Comparison of ENCODE assay signal across 24 cellular contexts in genomic region chr10:103510046-103510685, GRCh38. TPM values are rescaled to one million over a fixed set of nuclear protein-coding genes. Genes with fewer than 3 reads are reported as not detected.
DNase-seq lines count a peak whose midpoint lies in the region; ATAC-seq and TF ChIP-seq lines count a peak whose summit lies in the region.
"Had no signal": no experiment of that assay in that cellular context is flagged by ENCODE, and none has a peak within 500 bp of the region (broad histone marks: within the 10 kb centered on the region; RNA-seq: fewer than 3 reads in every experiment).

No MANE protein-coding gene starts in this region.

- H3K4me1 ChIP-seq in heart left ventricle (peaks cover 0 to 6% (median 0%) of the 10 kb centered on the region in 12 donors), left lung (peaks cover 0 to 2% of the 10 kb centered on the region in 2 donors), sigmoid colon (peaks cover 0 to 33% (median 26%) of the 10 kb centered on the region in 4 donors)
- H3K4me1 ChIP-seq: A549 had no signal

- intact Hi-C loops in cardiac septum (cut with DNase I) (no loop called here), heart left ventricle (cut with DNase I) (no loop called here), posterior vena cava (cut with DNase I) (no loop called here), left lung (cut with DNase I) (no loop called here), sigmoid colon (cut with DNase I) (no loop called here)

- no peaks in the 10 kb centered on the region for H3K36me3 ChIP-seq in heart left ventricle
- no peaks in the 10 kb centered on the region for H3K36me3 ChIP-seq in left lung
- no peaks in the 10 kb centered on the region for H3K36me3 ChIP-seq in sigmoid colon
- H3K36me3 ChIP-seq: BLaER1, MG63, Peyer's patch had no signal

- ATAC-seq in heart left ventricle (no peak), left lung (no peak)
- ATAC-seq: A549; CD8-positive, alpha-beta T cell; Right ventricle myocardium inferior had no signal

- DNase-seq in cardiac septum (ENCODE audit: low spot score) (peak; percentile 46), heart left ventricle (no peak), chondrocyte (ENCODE audit: low spot score) (peak; percentile 53), posterior vena cava (ENCODE audit: low spot score) (peak; percentile 58), NCI-H1930 (lab: John Stamatoyannopoulos, UW) (no peak), left lung (no peak), sigmoid colon (no peak)
- DNase-seq: CD8-positive, alpha-beta T cell; DMS53; EL; Kasumi-1; MG63; NCI-H1048; NCI-H1436; NCI-H2029; NCI-H2171; NCI-H446; NCI-H526 treated with DMSO at 0.1 percent for 48 hours; NK-92 treated with Interleukin-12 subunit alpha and Interleukin-12 subunit beta, amount 100 ng/mL, for 24 hours had no signal

- no peak overlapping the region for H3K4me3 ChIP-seq in heart left ventricle
- no peak overlapping the region for H3K4me3 ChIP-seq in left lung
- H3K4me3 ChIP-seq in sigmoid colon, result no peak overlapping the region
- H3K4me3 ChIP-seq: A549, BLaER1, MG63, Peyer's patch had no signal

- H3K27me3 Mint-ChIP-seq in chondrocyte (ENCODE audit: low read depth), result peaks cover 53% of the 10 kb centered on the region

- no peaks in the 10 kb centered on the region for H3K9me3 ChIP-seq in heart left ventricle
- no peaks in the 10 kb centered on the region for H3K9me3 ChIP-seq in left lung
- no peaks in the 10 kb centered on the region for H3K9me3 ChIP-seq in sigmoid colon
- H3K9me3 ChIP-seq: A549, BLaER1, MG63, Peyer's patch had no signal

- H3K27ac Mint-ChIP-seq in chondrocyte (ENCODE audit: unreplicated experiment), result no peak overlapping the region
- H3K27ac Mint-ChIP-seq: CD8-positive, alpha-beta T cell had no signal

- H3K36me3 Mint-ChIP-seq in chondrocyte (ENCODE audit: low read depth), result peaks cover 2% of the 10 kb centered on the region
- H3K36me3 Mint-ChIP-seq: CD8-positive, alpha-beta T cell had no signal

- H3K27me3 ChIP-seq in heart left ventricle, result no peaks in the 10 kb centered on the region
- peaks cover 0 to 21% of the 10 kb centered on the region in 2 donors for H3K27me3 ChIP-seq in left lung
- H3K27me3 ChIP-seq in sigmoid colon, result no peaks in the 10 kb centered on the region
- H3K27me3 ChIP-seq: BLaER1, MG63, Peyer's patch had no signal

- TF ChIP-seq POLR2A in heart left ventricle (IDR thresholded peaks at IDR 0.05) (no peak), sigmoid colon (IDR thresholded peaks at IDR 0.05) (no peak)

- WGBS in heart left ventricle, 4 donors, result 84 to 97% (median 93%) methylated on average over 4 to 8 of the region's 8 CpGs
- 94 to 97% methylated on average over 8 of the region's 8 CpGs for WGBS in sigmoid colon, 2 donors

- no peak for TF ChIP-seq EP300 in sigmoid colon (IDR thresholded peaks at IDR 0.05)

- TF ChIP-seq CTCF in heart left ventricle (IDR thresholded peaks at IDR 0.05) (no peak), chondrocyte (IDR thresholded peaks at IDR 0.05) (no peak), left lung (IDR thresholded peaks at IDR 0.05) (no peak), sigmoid colon (IDR thresholded peaks at IDR 0.05) (no peak)

- H3K4me3 Mint-ChIP-seq in chondrocyte (ENCODE audit: unreplicated experiment), result no peak overlapping the region
- H3K4me3 Mint-ChIP-seq: CD8-positive, alpha-beta T cell had no signal

- no peaks in the 10 kb centered on the region for H3K9me3 Mint-ChIP-seq in chondrocyte (ENCODE audit: low read depth)
- H3K9me3 Mint-ChIP-seq: CD8-positive, alpha-beta T cell had no signal

- peaks cover 7% of the 10 kb centered on the region for H3K4me1 Mint-ChIP-seq in chondrocyte (ENCODE audit: low read depth)

- no peak overlapping the region for H3K27ac ChIP-seq in heart left ventricle
- no peak overlapping the region for H3K27ac ChIP-seq in left lung
- H3K27ac ChIP-seq in sigmoid colon, result no peak overlapping the region
- H3K27ac ChIP-seq: A549, BLaER1, Peyer's patch had no signal

RNA-seq across cellular contexts. Expression of gene NEURL1, which starts 16.7 kb away (rescaled TPM):
- 0.54 TPM for total RNA-seq in cardiac septum
- total RNA-seq in heart left ventricle, result under 1 TPM in 7 of 9 donors, not detected in 2; 0.08 to 0.64 (median 0.21) TPM
- polyA plus RNA-seq in heart left ventricle, result under 1 TPM; 0.07 to 0.08 TPM
- 0.05 TPM in 1 of 3 replicates, not detected in the others for total RNA-seq in chondrocyte
- under 1 TPM; 0.37 to 0.48 TPM for total RNA-seq in posterior vena cava
- under 1 TPM; 0.76 TPM for total RNA-seq in left lung
- under 1 TPM in 3 of 4 donors, not detected in 1; 0.41 to 0.71 (median 0.55) TPM for total RNA-seq in sigmoid colon
- polyA plus RNA-seq in sigmoid colon, result 10 to 100 TPM; 29.9 to 54.1 (median 31.8) TPM

RNA-seq across cellular contexts. Expression of gene CALHM3, which starts 31.1 kb away (rescaled TPM):
- total RNA-seq in cardiac septum (not detected), heart left ventricle (not detected), chondrocyte (not detected in 3 replicates), posterior vena cava (not detected), left lung (under 1 TPM in 1 of 2 donors, not detected in 1; 0.16 TPM), sigmoid colon (not detected)
- polyA plus RNA-seq in heart left ventricle (not detected), sigmoid colon (not detected)
- total RNA-seq: CD8-positive, alpha-beta T cell; Peyer's patch; Right ventricle myocardium inferior; SK-MEL-5 had no signal

RNA-seq across cellular contexts. Expression of gene CALHM1, which starts 51.5 kb away (rescaled TPM):
- total RNA-seq in cardiac septum (not detected), heart left ventricle (not detected), chondrocyte (not detected in 3 replicates), posterior vena cava (not detected), left lung (not detected), sigmoid colon (not detected)
- polyA plus RNA-seq in heart left ventricle (not detected), sigmoid colon (under 1 TPM in 1 of 3 donors, not detected in 2; 0.07 TPM)
- total RNA-seq: CD8-positive, alpha-beta T cell; Right ventricle myocardium inferior; SK-MEL-5 had no signal
- polyA plus RNA-seq: A549 had no signal

RNA-seq across cellular contexts. Expression of gene CALHM2, which starts 58.0 kb away (rescaled TPM):
- total RNA-seq in cardiac septum (12.7 TPM), heart left ventricle (10 to 100 TPM in 7 of 9 donors, 1 to 10 TPM in 2; 8.2 to 36.8 (median 11.2) TPM), chondrocyte (1.3 to 10.9 TPM (median 9.9 TPM) in 3 replicates), posterior vena cava (10 to 100 TPM; 49.8 to 59.4 TPM), left lung (10 to 100 TPM; 29.4 to 60.2 TPM), sigmoid colon (10 to 100 TPM; 27.4 to 55.4 (median 46.4) TPM)
- polyA plus RNA-seq in heart left ventricle (10 to 100 TPM in 1 of 2 donors, 1 to 10 TPM in 1; 9.2 to 20.1 TPM), sigmoid colon (10 to 100 TPM in 2 of 3 donors, 1 to 10 TPM in 1; 5.5 to 20.4 (median 13.7) TPM)
- total RNA-seq: SK-MEL-5 had no signal

Comparison
In these comparisons a context has a peak if more than half of its experiments do, and no peak if none do; other contexts are left out.
1. DNase-seq: peak in cardiac septum (single experiment), chondrocyte (single experiment) and posterior vena cava (single experiment); none in heart left ventricle (0 of 5), NCI-H1930 (0 of 2), left lung (0 of 2) and sigmoid colon (single experiment).